In genomic region chr19:34171877-34172660, GRCh38 we compare ENCODE assay signal across 1 cellular context.
A peak's percentile ranks its signal among the peaks of the same experiment; 100 is the strongest.
TF ChIP-seq lines count a peak whose summit lies in the region.

Gene LSM14A (plus strand): TSS chr19:34172504. CDS start chr19:34172643, 139 bp downstream.

TF ChIP-seq in K562, 482 proteins besides CTCF, POLR2A, EP300 and RAD21 (continued from another document):
- TF ChIP-seq RREB1 (CRISPR knock-in tag; IDR thresholded peaks at IDR 0.05) (0 out of 2 replicates have a peak, but pooled peaks have one; percentile 43), CREB1 (IDR thresholded peaks at IDR 0.05) (0 out of 2 replicates have a peak, but pooled peaks have one; percentile 28), CREB1 (CRISPR knock-in tag; IDR thresholded peaks at IDR 0.05) (peak; percentile 43; the same call in 1 of the 2 replicates), KLF16 (IDR thresholded peaks at IDR 0.05) (peak; percentile 69; the same call in 1 of the 2 replicates), ZNF639 (CRISPR knock-in tag; conservative IDR thresholded peaks at IDR 0.05 in 1 of 2, IDR thresholded peaks at IDR 0.05 in 1 of 2) (peak in 1 of 2 experiments; percentile 97; a peak in 2 of 4 replicates), OTX1 (CRISPR knock-in tag; IDR thresholded peaks at IDR 0.05) (0 out of 2 replicates have a peak, but pooled peaks have one; percentile 25), ZC3H4 (CRISPR knock-in tag; IDR thresholded peaks at IDR 0.05; ENCODE audit: borderline replicate concordance) (peak; percentile 63; the same call in 1 of the 2 replicates), TBP (optimal IDR thresholded peaks at IDR 0.05; ENCODE audit: low read depth, low read length) (peak; percentile 87), ILK (tag; IDR thresholded peaks at IDR 0.05; ENCODE audit: borderline replicate concordance, low read depth) (no peak), HDAC2 (IDR thresholded peaks at IDR 0.05) (peak; percentile 24; the same call in 1 of the 2 replicates), ZNF766 (CRISPR knock-in tag; conservative IDR thresholded peaks at IDR 0.05) (peak; percentile 63; the same call in 1 of the 2 replicates), GTF2E2 (tag; IDR thresholded peaks at IDR 0.05) (peak; percentile 97), FOXA1 (IDR thresholded peaks at IDR 0.05; ENCODE audit: borderline replicate concordance) (no peak)
